ENCODE assay signal across 8 cellular contexts in the genomic region with DNA sequence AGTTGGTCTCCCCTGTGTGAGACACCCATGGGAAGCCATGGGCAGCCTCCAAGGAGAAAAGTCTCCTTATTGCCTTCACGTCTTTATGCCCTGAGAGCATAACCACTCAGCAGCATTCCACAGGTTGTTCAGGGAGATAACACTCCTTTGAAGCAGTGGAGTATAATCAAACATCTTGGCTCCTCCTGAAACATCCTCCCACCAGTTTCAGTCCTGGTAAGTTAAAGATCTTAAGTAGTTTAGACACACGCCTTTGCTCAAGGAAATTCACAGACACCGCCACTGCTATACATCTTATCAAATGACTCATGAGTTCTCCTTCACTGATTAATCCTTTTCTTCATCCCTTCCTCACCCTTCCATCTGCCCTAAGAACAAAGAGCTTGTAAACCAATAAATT.
DNase-seq lines count a peak whose midpoint lies in the region; FAIRE-seq and TF ChIP-seq lines count a peak whose summit lies in the region.
"Not testable (repeated sequence)": the region's sequence is repeated elsewhere in the genome, so short reads cannot be mapped to it uniquely, and the experiment has no call there.

No MANE protein-coding gene starts in this region.

- not testable (repeated sequence) for FAIRE-seq in astrocyte (lab: Jason Lieb, UNC); keratinocyte (lab: Jason Lieb, UNC)

- peaks cover 47% of the 10 kb centered on the region for H3K9me3 Mint-ChIP-seq in Caco-2 (ENCODE audit: unreplicated experiment)
- peaks cover 39% of the 10 kb centered on the region for H3K9me3 Mint-ChIP-seq in astrocyte (ENCODE audit: unreplicated experiment)

- H3K9me2 ChIP-seq in hepatocyte (replicated peaks; ENCODE audit: insufficient read depth) = not testable (repeated sequence)

- H3K4me3 ChIP-seq in Caco-2 (ENCODE audit: low read depth, low read length); HEK293 (ENCODE audit: low read depth, low read length); astrocyte (ENCODE audit: insufficient read depth, low read depth, low read length); hepatocyte; keratinocyte (ENCODE audit: control insufficient read depth in 2 of 3, extremely low read depth in 1 of 3, insufficient read depth in 2 of 3, low read depth in 1 of 3, low read length in 3 of 3); trophoblast cell (ENCODE audit: low read depth, low read length): not testable (repeated sequence)
- peak overlapping the region; percentile 9 for H3K4me3 ChIP-seq in adipocyte (ENCODE audit: low read length)

- H2BK120ac ChIP-seq in trophoblast cell (ENCODE audit: insufficient read depth, low read length, poor library complexity) = not testable (repeated sequence)

- H3K27ac ChIP-seq in HEK293 (ENCODE audit: extremely low read depth, low read depth, low read length); astrocyte (ENCODE audit: low read depth, low read length); keratinocyte (ENCODE audit: control insufficient read depth, insufficient read depth, low read length): not testable (repeated sequence)
- H3K27ac ChIP-seq in hepatocyte (peak overlapping the region; percentile 58), trophoblast cell (ENCODE audit: low read depth, low read length) (peak overlapping the region; percentile 32)

- not testable (repeated sequence) for H3K23ac ChIP-seq in trophoblast cell (ENCODE audit: low read length)

- peaks cover 16% of the 10 kb centered on the region for H3K4me1 Mint-ChIP-seq in Caco-2 (ENCODE audit: low read depth, unreplicated experiment)
- not testable (repeated sequence) for H3K4me1 Mint-ChIP-seq in astrocyte (ENCODE audit: low read depth, unreplicated experiment)

- peak overlapping the region; percentile 30 for H3K4me3 Mint-ChIP-seq in Caco-2 (ENCODE audit: unreplicated experiment)
- not testable (repeated sequence) for H3K4me3 Mint-ChIP-seq in astrocyte (ENCODE audit: unreplicated experiment)

- H3K4me1 ChIP-seq in Caco-2 = peaks cover 10% of the 10 kb centered on the region
- not testable (repeated sequence) for H3K4me1 ChIP-seq in HEK293 (ENCODE audit: control insufficient read depth, insufficient read depth, low read length); adipocyte (ENCODE audit: control insufficient read depth, insufficient read depth, low read length); astrocyte (ENCODE audit: insufficient read depth, low read length); hepatocyte (ENCODE audit: insufficient read depth); keratinocyte (ENCODE audit: control insufficient read depth, extremely low read depth, insufficient read depth, low read length); trophoblast cell (ENCODE audit: control insufficient read depth in 1 of 2, insufficient read depth in 2 of 2, low read length in 2 of 2)

- not testable (repeated sequence) for H3K79me1 ChIP-seq in trophoblast cell (ENCODE audit: low read length)

- H4K20me1 ChIP-seq in astrocyte (ENCODE audit: insufficient read depth, low read length); hepatocyte (ENCODE audit: insufficient read depth, poor library complexity, severe bottlenecking); keratinocyte (ENCODE audit: control insufficient read depth, extremely low read depth, insufficient read depth, low read length): not testable (repeated sequence)

- BruUV-seq in Caco-2 (replicated peaks; lab: Mats Ljungman, UMichigan) = not testable (repeated sequence)

- not testable (repeated sequence) for H2BK12ac ChIP-seq in trophoblast cell (ENCODE audit: low read length)

- not testable (repeated sequence) for H2BK5ac ChIP-seq in trophoblast cell (ENCODE audit: low read depth, low read length, poor library complexity)

- intact Hi-C loops in Caco-2 (cut with micrococcal nuclease; ENCODE audit: unreplicated experiment) = not testable (repeated sequence)

- H2AK5ac ChIP-seq in trophoblast cell (ENCODE audit: low read length) = not testable (repeated sequence)

- H3K36me3 Mint-ChIP-seq in Caco-2 (ENCODE audit: insufficient read depth, unreplicated experiment) = peaks cover 12% of the 10 kb centered on the region
- not testable (repeated sequence) for H3K36me3 Mint-ChIP-seq in astrocyte (ENCODE audit: low read depth, unreplicated experiment)

- 45% methylated on average over 3 of the region's 3 CpGs for WGBS in hepatocyte (ENCODE audit: low lambda C conversion rate, missing lambda C conversion rate)
- no CpG with 5 or more reads among the region's 3 CpGs for WGBS in trophoblast cell (ENCODE audit: extremely low coverage, insufficient coverage, insufficient read length)

- not testable (repeated sequence) for H3K4ac ChIP-seq in trophoblast cell (ENCODE audit: low read depth, low read length)

- POLR2A ChIA-PET in Caco-2 (lab: Charles Lee); HEK293 (lab: Yijun Ruan, JAX): not testable (repeated sequence)

- H4K91ac ChIP-seq in trophoblast cell (ENCODE audit: low read depth, low read length) = not testable (repeated sequence)

- H4K12ac ChIP-seq in trophoblast cell (ENCODE audit: low read depth, low read length) = not testable (repeated sequence)

- H3K27me3 Mint-ChIP-seq in Caco-2 (ENCODE audit: insufficient read depth, unreplicated experiment); astrocyte (ENCODE audit: low read depth, unreplicated experiment): not testable (repeated sequence)

- H3K9ac ChIP-seq in adipocyte (ENCODE audit: low read length); astrocyte (ENCODE audit: low read length); keratinocyte (ENCODE audit: control insufficient read depth, extremely low read depth, insufficient read depth, low read length); trophoblast cell (ENCODE audit: low read length): not testable (repeated sequence)

- CTCF ChIA-PET in Caco-2 (lab: Charles Lee); HEK293 (lab: Yijun Ruan, JAX): not testable (repeated sequence)

- not testable (repeated sequence) for TF ChIP-seq CTCF in Caco-2 (IDR thresholded peaks at IDR 0.05; ENCODE audit: insufficient read depth in 1 of 2, low read depth in 1 of 2, low read length in 1 of 2, severe bottlenecking in 1 of 2, unreplicated experiment in 1 of 2); HEK293 (tag by site-specific recombination; IDR thresholded peaks at IDR 0.05); astrocyte (IDR thresholded peaks at IDR 0.05; ENCODE audit: insufficient read depth, low read depth, low read length); hepatocyte (IDR thresholded peaks at IDR 0.05; ENCODE audit: poor library complexity); keratinocyte (optimal IDR thresholded peaks at IDR 0.05 in 1 of 3, IDR thresholded peaks at IDR 0.05 in 1 of 3, conservative IDR thresholded peaks at IDR 0.05 in 1 of 3; ENCODE audit: extremely low read depth in 1 of 3, insufficient read depth in 2 of 3, low read length in 3 of 3)

- H3K18ac ChIP-seq in trophoblast cell (ENCODE audit: low read length) = not testable (repeated sequence)

- not testable (repeated sequence) for H3K14ac ChIP-seq in trophoblast cell (ENCODE audit: low read length)

- not testable (repeated sequence) for H3K79me2 ChIP-seq in astrocyte (ENCODE audit: insufficient read depth, low read length); hepatocyte; keratinocyte (ENCODE audit: control insufficient read depth, insufficient read depth, low read length); trophoblast cell (ENCODE audit: control insufficient read depth, insufficient read depth, low read length, poor library complexity)

- not testable (repeated sequence) for H2AFZ ChIP-seq in astrocyte (ENCODE audit: low read depth, low read length); hepatocyte; trophoblast cell (ENCODE audit: insufficient read depth, low read length, poor library complexity)
- H2AFZ ChIP-seq in keratinocyte (ENCODE audit: control insufficient read depth, low read length) = peak overlapping the region; percentile 22

- not testable (repeated sequence) for H3K27me3 ChIP-seq in Caco-2 (replicated peaks; ENCODE audit: control insufficient read depth, insufficient read depth, low read length); adipocyte (replicated peaks; ENCODE audit: control insufficient read depth, insufficient read depth, low read length); astrocyte (ENCODE audit: insufficient read depth, low read length); hepatocyte; keratinocyte (ENCODE audit: control insufficient read depth, extremely low read depth, insufficient read depth, low read length); trophoblast cell (ENCODE audit: insufficient read depth, low read length)

- H3K9me1 ChIP-seq in keratinocyte (ENCODE audit: control insufficient read depth, extremely low read depth, insufficient read depth, low read length) = not testable (repeated sequence)

- dilution Hi-C loops in keratinocyte (cut with MboI; ENCODE audit: extremely low pct_ligation_motif_present, low sequenced_read_pairs) = not testable (repeated sequence)

- peak overlapping the region; percentile 63 for H3K27ac Mint-ChIP-seq in Caco-2 (ENCODE audit: unreplicated experiment)
- not testable (repeated sequence) for H3K27ac Mint-ChIP-seq in astrocyte (ENCODE audit: unreplicated experiment)

- H3K36me3 ChIP-seq in Caco-2 (ENCODE audit: control insufficient read depth, insufficient read depth, low read length); HEK293 (ENCODE audit: control insufficient read depth in 2 of 2, insufficient read depth in 1 of 2, low read length in 2 of 2); adipocyte (ENCODE audit: control insufficient read depth, insufficient read depth, low read length, severe bottlenecking); astrocyte (ENCODE audit: insufficient read depth, low read length); hepatocyte (replicated peaks; ENCODE audit: insufficient read depth, low read depth); keratinocyte (ENCODE audit: control insufficient read depth in 2 of 2, extremely low read depth in 1 of 2, insufficient read depth in 2 of 2, low read length in 2 of 2); trophoblast cell (ENCODE audit: control insufficient read depth in 1 of 2, insufficient read depth in 2 of 2, low read length in 2 of 2): not testable (repeated sequence)

- not testable (repeated sequence) for H3K4me2 ChIP-seq in astrocyte (ENCODE audit: low read length); hepatocyte; keratinocyte (ENCODE audit: control insufficient read depth, extremely low read depth, insufficient read depth, low read depth, low read length); trophoblast cell (ENCODE audit: low read length)

- H4K8ac ChIP-seq in trophoblast cell (ENCODE audit: low read depth, low read length) = not testable (repeated sequence)

- H3K9me3 ChIP-seq in Caco-2 = peaks cover 47% of the 10 kb centered on the region
- H3K9me3 ChIP-seq in HEK293 (ENCODE audit: control insufficient read depth, insufficient read depth, low read depth, low read length); astrocyte (ENCODE audit: insufficient read depth, low read depth, low read length); hepatocyte (ENCODE audit: low read depth); keratinocyte (ENCODE audit: control insufficient read depth, low read depth, low read length); trophoblast cell (ENCODE audit: insufficient read depth, low read depth, low read length): not testable (repeated sequence)
- peaks cover 54% of the 10 kb centered on the region for H3K9me3 ChIP-seq in adipocyte (ENCODE audit: control insufficient read depth, low read length)

- DNase-seq in Caco-2 = peak; percentile 44 to 58
- DNase-seq in NCI-H226 = peak; percentile 87
- DNase-seq in adipocyte (ENCODE audit: low read depth); hepatocyte (ENCODE audit: low spot score); keratinocyte (ENCODE audit: low read depth, low spot score): not testable (repeated sequence)
- peak; percentile 58 for DNase-seq in astrocyte (ENCODE audit: low read depth)
- DNase-seq in trophoblast cell = peak; percentile 34 to 69
